8 cellular contexts compared by ENCODE assay signal in the genomic region with DNA sequence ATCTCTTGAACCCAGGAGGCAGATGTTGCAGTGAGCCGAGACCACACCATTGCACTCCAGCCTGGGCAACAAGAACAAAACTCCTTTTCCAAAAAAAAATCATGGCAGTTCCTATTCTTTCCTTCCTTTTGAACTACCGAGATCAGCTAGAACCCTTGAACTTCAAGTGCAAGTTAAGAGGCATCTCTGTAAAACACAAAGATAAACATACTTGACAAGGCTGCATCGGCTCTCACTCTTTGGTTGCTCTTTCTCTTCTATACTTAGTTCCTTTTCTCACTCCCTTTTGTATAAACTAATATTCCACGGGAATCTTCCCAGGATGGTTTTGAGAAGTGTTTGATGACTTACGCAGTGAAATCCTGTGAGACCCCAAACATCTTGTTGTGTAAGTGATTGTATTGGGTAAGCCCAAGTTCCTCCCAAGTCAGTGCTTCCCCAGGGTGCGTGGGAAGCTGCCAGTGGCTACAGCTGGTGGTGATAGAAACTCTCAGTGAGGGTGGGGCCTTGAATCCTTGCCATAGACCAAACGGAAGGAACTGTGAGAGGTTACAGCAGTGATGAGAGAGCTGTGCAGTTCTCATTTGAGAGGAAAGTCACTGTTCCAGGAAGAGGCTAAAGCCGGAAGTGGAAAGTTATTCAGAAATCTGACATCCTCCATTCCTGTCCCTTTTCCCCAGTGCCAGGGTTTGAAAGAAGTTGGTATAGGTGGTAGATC. TPM values are rescaled to one million over a fixed set of nuclear protein-coding genes. Genes with fewer than 3 reads are reported as not detected.
DNase-seq lines count a peak whose midpoint lies in the region; ATAC-seq and TF ChIP-seq lines count a peak whose summit lies in the region.

No MANE protein-coding gene starts in this region.

- H3K27ac ChIP-seq in neutrophil (peak overlapping the region; percentile 95), H9 (ENCODE audit: insufficient read length, low read depth, low read length) (no peak overlapping the region)

- no peaks in the 10 kb centered on the region for H3K9me3 Mint-ChIP-seq in H9

- H3K36me3 Mint-ChIP-seq in H9 (ENCODE audit: insufficient read depth in 1 of 3, low read depth in 3 of 3), result peaks cover 39 to 96% (median 80%) of the 10 kb centered on the region in 3 experiments

- WGBS in H9 (ENCODE audit: extremely low coverage, insufficient read length, low lambda C conversion rate), result no CpG with 5 or more reads among the region's 8 CpGs

- H3K9ac ChIP-seq in H9 (ENCODE audit: extremely low read depth, insufficient read length, low read length), result no peak overlapping the region

- in situ Hi-C loops in HAP-1 (cut with MboI; ENCODE audit: low sequenced_read_pairs), result no loop called here

- H3K4me1 ChIP-seq in neutrophil (ENCODE audit: control insufficient read depth in 1 of 2, insufficient read depth in 1 of 2, low read depth in 1 of 2, low read length in 1 of 2) (peaks cover 48% of the 10 kb centered on the region in 2 experiments), H9 (ENCODE audit: insufficient read depth, low read length) (no peaks in the 10 kb centered on the region; the same call in 1 of the 2 replicates), HAP-1 (no peaks in the 10 kb centered on the region)

- no peaks in the 10 kb centered on the region for H3K23me2 ChIP-seq in H9 (ENCODE audit: insufficient read length, low read depth, low read length, poor library complexity, severe bottlenecking)

- no peak overlapping the region for H2AK5ac ChIP-seq in H9 (ENCODE audit: insufficient read length, low read length)

- H2BK120ac ChIP-seq in H9 (ENCODE audit: low read depth, low read length, poor library complexity, severe bottlenecking), result no peak overlapping the region

- H4K20me1 ChIP-seq in H9 (ENCODE audit: control insufficient read depth, insufficient read depth, insufficient read length), result no peaks in the 10 kb centered on the region

- H3K27ac Mint-ChIP-seq in H9, result no peak overlapping the region

- H3K4me3 Mint-ChIP-seq in H9, result no peak overlapping the region

- H2BK5ac ChIP-seq in H9 (ENCODE audit: insufficient read length, low read length), result no peak overlapping the region

- no peak overlapping the region for H4K91ac ChIP-seq in H9 (ENCODE audit: insufficient read length, low read depth, low read length)

- H3K4me3 ChIP-seq in epithelial cell of esophagus (ENCODE audit: low read length) (no peak overlapping the region), neutrophil (ENCODE audit: low read depth in 1 of 2, low read length in 1 of 2) (peak overlapping the region; percentile 48), HAP-1 (no peak overlapping the region)

- no peak overlapping the region for H3K18ac ChIP-seq in H9 (ENCODE audit: insufficient read length, low read depth, low read length)

- H2BK15ac ChIP-seq in H9 (ENCODE audit: low read depth, low read length), result no peak overlapping the region

- no peak overlapping the region for H4K8ac ChIP-seq in H9 (replicated peaks; ENCODE audit: insufficient read length, low read depth, low read length)

- peaks cover 0 to 9% of the 10 kb centered on the region in 2 experiments; a peak in 1 of 4 replicates for H3K4me1 Mint-ChIP-seq in H9

- no peak overlapping the region for H2BK12ac ChIP-seq in H9 (ENCODE audit: insufficient read length, low read depth, low read length)

- H3K36me3 ChIP-seq in neutrophil (peaks cover 17% of the 10 kb centered on the region), HAP-1 (replicated peaks) (peaks cover 95% of the 10 kb centered on the region)

- DNase-seq in epithelial cell of esophagus (ENCODE audit: low read depth) (peak; percentile 75), H9 (no peak), HAP-1 (ENCODE audit: low spot score in 2 of 2) (no peak), NCI-H2196 (lab: John Stamatoyannopoulos, UW; ENCODE audit: unreplicated experiment) (no peak), 8988T (no peak)

- no peak overlapping the region for H3K4ac ChIP-seq in H9 (ENCODE audit: low read depth, low read length)

- no peaks in the 10 kb centered on the region for H3K79me1 ChIP-seq in H9 (ENCODE audit: insufficient read depth, low read depth, low read length, poor library complexity, severe bottlenecking)

- TF ChIP-seq CTCF in epithelial cell of esophagus (IDR thresholded peaks at IDR 0.05; ENCODE audit: insufficient read depth, low read depth, low read length, missing control alignments) (no peak), neutrophil (IDR thresholded peaks at IDR 0.05) (no peak), H9 (conservative IDR thresholded peaks at IDR 0.05) (no peak)

- H3K27me3 Mint-ChIP-seq in H9 (ENCODE audit: low read depth), result no peaks in the 10 kb centered on the region

- H3K14ac ChIP-seq in H9 (ENCODE audit: insufficient read depth, low read length), result no peak overlapping the region

- no peak overlapping the region for H2BK20ac ChIP-seq in H9 (ENCODE audit: low read depth, low read length, poor library complexity, severe bottlenecking)

- no peak overlapping the region for H4K5ac ChIP-seq in H9 (ENCODE audit: insufficient read length, low read depth, low read length)

- H3K56ac ChIP-seq in H9 (ENCODE audit: insufficient read length, low read depth, low read length), result no peak overlapping the region

- no peak overlapping the region for H3T11ph ChIP-seq in H9 (ENCODE audit: low read length)

- H3K23ac ChIP-seq in H9 (ENCODE audit: insufficient read length, low read depth, low read length), result no peak overlapping the region

- H3K9me3 ChIP-seq in neutrophil (no peaks in the 10 kb centered on the region), H9 (ENCODE audit: control insufficient read depth, low read depth, low read length) (no peaks in the 10 kb centered on the region), HAP-1 (no peaks in the 10 kb centered on the region)

- H2AFZ ChIP-seq in H9 (ENCODE audit: low read length), result no peak overlapping the region

- ATAC-seq in GM21447 (IDR thresholded peaks at IDR 0.05; ENCODE audit: unreplicated experiment), result peak; percentile 55

- H3K4me2 ChIP-seq in H9 (ENCODE audit: insufficient read depth, insufficient read length, low read length), result no peak overlapping the region

- H3K27me3 ChIP-seq in neutrophil (no peaks in the 10 kb centered on the region), H9 (ENCODE audit: insufficient read depth, low read length) (no peaks in the 10 kb centered on the region), HAP-1 (ENCODE audit: low read depth) (no peaks in the 10 kb centered on the region)

- H3K79me2 ChIP-seq in H9 (ENCODE audit: insufficient read depth, low read length), result no peaks in the 10 kb centered on the region

TF ChIP-seq in PFSK-1, 5 proteins besides CTCF, POLR2A, EP300 and RAD21:
- TF ChIP-seq TAF1 (IDR thresholded peaks at IDR 0.05; ENCODE audit: borderline replicate concordance, insufficient read depth, low read length) (no peak), SIN3A (IDR thresholded peaks at IDR 0.05; ENCODE audit: borderline replicate concordance, insufficient read depth, low read length) (0 out of 2 replicates have a peak, but pooled peaks have one; percentile 50), POLR2AphosphoS5 (IDR thresholded peaks at IDR 0.05; ENCODE audit: low read depth, low read length) (no peak), FOXP2 (optimal IDR thresholded peaks at IDR 0.05; ENCODE audit: borderline replicate concordance, extremely low read depth, extremely low read length, insufficient read depth) (peak; percentile 64)
- TF ChIP-seq, protein P1, sequence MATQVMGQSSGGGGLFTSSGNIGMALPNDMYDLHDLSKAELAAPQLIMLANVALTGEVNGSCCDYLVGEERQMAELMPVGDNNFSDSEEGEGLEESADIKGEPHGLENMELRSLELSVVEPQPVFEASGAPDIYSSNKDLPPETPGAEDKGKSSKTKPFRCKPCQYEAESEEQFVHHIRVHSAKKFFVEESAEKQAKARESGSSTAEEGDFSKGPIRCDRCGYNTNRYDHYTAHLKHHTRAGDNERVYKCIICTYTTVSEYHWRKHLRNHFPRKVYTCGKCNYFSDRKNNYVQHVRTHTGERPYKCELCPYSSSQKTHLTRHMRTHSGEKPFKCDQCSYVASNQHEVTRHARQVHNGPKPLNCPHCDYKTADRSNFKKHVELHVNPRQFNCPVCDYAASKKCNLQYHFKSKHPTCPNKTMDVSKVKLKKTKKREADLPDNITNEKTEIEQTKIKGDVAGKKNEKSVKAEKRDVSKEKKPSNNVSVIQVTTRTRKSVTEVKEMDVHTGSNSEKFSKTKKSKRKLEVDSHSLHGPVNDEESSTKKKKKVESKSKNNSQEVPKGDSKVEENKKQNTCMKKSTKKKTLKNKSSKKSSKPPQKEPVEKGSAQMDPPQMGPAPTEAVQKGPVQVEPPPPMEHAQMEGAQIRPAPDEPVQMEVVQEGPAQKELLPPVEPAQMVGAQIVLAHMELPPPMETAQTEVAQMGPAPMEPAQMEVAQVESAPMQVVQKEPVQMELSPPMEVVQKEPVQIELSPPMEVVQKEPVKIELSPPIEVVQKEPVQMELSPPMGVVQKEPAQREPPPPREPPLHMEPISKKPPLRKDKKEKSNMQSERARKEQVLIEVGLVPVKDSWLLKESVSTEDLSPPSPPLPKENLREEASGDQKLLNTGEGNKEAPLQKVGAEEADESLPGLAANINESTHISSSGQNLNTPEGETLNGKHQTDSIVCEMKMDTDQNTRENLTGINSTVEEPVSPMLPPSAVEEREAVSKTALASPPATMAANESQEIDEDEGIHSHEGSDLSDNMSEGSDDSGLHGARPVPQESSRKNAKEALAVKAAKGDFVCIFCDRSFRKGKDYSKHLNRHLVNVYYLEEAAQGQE (IDR thresholded peaks at IDR 0.05; ENCODE audit: insufficient read depth in 1 of 2, low read depth in 2 of 2, low read length in 2 of 2), result 0 out of 4 replicates have a peak, but pooled peaks of 1 of the 2 experiments have one; percentile 26
TF ChIP-seq in PFSK-1: peak in this region for 3.

RNA-seq across cellular contexts. Expression of gene CDC42EP2, which starts 24.1 kb away (rescaled TPM):
- 11.5 TPM for polyA plus RNA-seq in PFSK-1 (2012; ENCODE audit: insufficient read length, low read depth)
- 10.9 and 11.9 TPM in 2 replicates for total RNA-seq in H9 (2021)

RNA-seq across cellular contexts. Expression of gene POLA2, which starts 28.8 kb away (rescaled TPM):
- polyA plus RNA-seq in PFSK-1 (2012; ENCODE audit: insufficient read length, low read depth), result 21.1 TPM
- 37.7 and 41.5 TPM in 2 replicates for total RNA-seq in H9 (2021)

RNA-seq across cellular contexts. Expression of gene DPF2, which starts 43.0 kb away (rescaled TPM):
- 44.6 TPM for polyA plus RNA-seq in PFSK-1 (2012; ENCODE audit: insufficient read length, low read depth)
- 75.3 and 81.4 TPM in 2 replicates for total RNA-seq in H9 (2021)

Comparison
In these comparisons a context has a peak if more than half of its experiments do, and no peak if none do; other contexts are left out.
1. H3K4me3 ChIP-seq: peak in neutrophil (2 of 2); none in epithelial cell of esophagus (single experiment) and HAP-1 (single experiment).